In the genomic region with DNA sequence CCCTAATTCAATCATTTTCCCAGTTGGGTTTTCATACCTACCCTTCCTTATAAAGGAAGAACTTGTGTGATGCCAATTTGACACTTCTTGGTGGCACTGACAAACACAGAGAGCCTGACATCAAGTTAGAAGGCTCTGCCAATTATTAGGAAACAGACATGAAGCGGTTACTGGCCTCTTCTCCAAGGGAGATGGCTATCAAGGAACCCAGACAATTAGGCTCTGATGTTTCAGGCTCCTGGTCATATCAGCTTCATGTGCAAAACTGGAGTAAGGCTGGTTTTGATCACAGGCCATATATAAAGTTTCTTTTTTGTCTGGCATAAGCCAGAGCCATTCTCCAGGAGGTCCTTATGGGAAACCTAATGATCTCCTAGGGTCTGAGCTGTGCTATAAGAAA, we compare ENCODE assay signal across 11 cellular contexts. TPM values are rescaled to one million over a fixed set of nuclear protein-coding genes. Genes with fewer than 3 reads are reported as not detected.
"Had no signal": no experiment of that assay in that cellular context is flagged by ENCODE, and none has a peak within 500 bp of the region (broad histone marks: within the 10 kb centered on the region; RNA-seq: fewer than 3 reads in every experiment).

No MANE protein-coding gene starts in this region.

- H3K9me3 ChIP-seq: HAP-1 had no signal

- H3K27ac ChIP-seq: GM23248, HL-60 had no signal

- ATAC-seq: HCT116, HepG2, K562 had no signal

- H2AFZ ChIP-seq: GM23248 had no signal

- H3K4me1 ChIP-seq: HAP-1 had no signal

- H3K9ac ChIP-seq: GM23248 had no signal

- H3K27ac Mint-ChIP-seq: HFFc6 had no signal

- H3K4me3 Mint-ChIP-seq: HFFc6 had no signal

- DNase-seq: GM23248, GOT3, H7, HFFc6 had no signal

- H3K9me3 Mint-ChIP-seq: HFFc6 had no signal

- H3K36me3 ChIP-seq: HAP-1 had no signal

- H3K4me3 ChIP-seq: GM23248, HAP-1, K562 had no signal

RNA-seq across cellular contexts. Expression of a gene that starts 0.4 kb away (rescaled TPM):
- total RNA-seq: GM23248, H4, H7, HepG2, HFFc6, HT1080, K562 had no signal
- polyA plus RNA-seq: GM23248, HepG2, K562 had no signal

RNA-seq across cellular contexts. Expression of a gene that starts 41.2 kb away (rescaled TPM):
- total RNA-seq: GM23248, HepG2, HFFc6, K562 had no signal
- polyA plus RNA-seq: GM23248, HepG2 had no signal
